ENCODE assay signal across 12 cellular contexts in genomic region chr3:152278674-152279427, GRCh38. TPM values are rescaled to one million over a fixed set of nuclear protein-coding genes. Genes with fewer than 3 reads are reported as not detected.
DNase-seq lines count a peak whose midpoint lies in the region; ATAC-seq and TF ChIP-seq lines count a peak whose summit lies in the region.
"Had no signal": no experiment of that assay in that cellular context is flagged by ENCODE, and none has a peak within 500 bp of the region (broad histone marks: within the 10 kb centered on the region; RNA-seq: fewer than 3 reads in every experiment).

No MANE protein-coding gene starts in this region.

- H3K27me3 Mint-ChIP-seq in CD4-positive, alpha-beta T cell: no peaks in the 10 kb centered on the region
- H3K27me3 Mint-ChIP-seq in osteocyte (ENCODE audit: unreplicated experiment): no peaks in the 10 kb centered on the region

- POLR2A ChIA-PET in CD4-positive, alpha-beta T cell (lab: Charles Lee): interaction anchor here (0.7 to 7.0 kb wide), 14 partner anchors 8 to 164 kb away, joined by 3 to 116 read pairs (median 4); partner anchors contain the start of gene MBNL1

- H3K9me3 Mint-ChIP-seq in CD4-positive, alpha-beta T cell: no peaks in the 10 kb centered on the region
- no peaks in the 10 kb centered on the region for H3K9me3 Mint-ChIP-seq in osteocyte (ENCODE audit: unreplicated experiment)
- H3K9me3 Mint-ChIP-seq: nephron progenitor cell had no signal

- H3K4me3 ChIP-seq in coronary artery: peak overlapping the region; percentile 51

- peak; percentile 24 for ATAC-seq in CD4-positive, alpha-beta T cell (ENCODE audit: poor library complexity)
- ATAC-seq in GM19463 (IDR thresholded peaks at IDR 0.05; ENCODE audit: unreplicated experiment): no peak
- ATAC-seq in GM18519 (IDR thresholded peaks at IDR 0.05; ENCODE audit: low FRiP score, unreplicated experiment): no peak
- ATAC-seq: PC-3 had no signal

- intact Hi-C loops in CD4-positive, alpha-beta T cell (cut with DNase I, micrococcal nuclease): loop anchor here (2.0 to 10.0 kb wide), 3 partner anchors 16 to 106 kb away; no protein-coding TSS in a partner anchor

- H3K27ac Mint-ChIP-seq in CD4-positive, alpha-beta T cell: peak overlapping the region; percentile 82
- H3K27ac Mint-ChIP-seq in osteocyte (ENCODE audit: unreplicated experiment): peak overlapping the region; percentile 6
- H3K27ac Mint-ChIP-seq: nephron progenitor cell had no signal

- no peak for DNase-seq in CD4-positive, alpha-beta T cell
- peak; percentile 33 for DNase-seq in NAMALWA (ENCODE audit: low spot score)
- no peak for DNase-seq in coronary artery (ENCODE audit: low spot score)
- DNase-seq in osteocyte (ENCODE audit: extremely low spot score, unreplicated experiment): no peak
- DNase-seq in HuH-7 (ENCODE audit: low spot score): no peak
- no peak for DNase-seq in activated effector memory CD4-positive, alpha-beta T cell treated with anti-CD3 and anti-CD28 coated beads, Interleukin-2, amount 50 U/mL, for 16 hours
- DNase-seq: NCI-H1092; nephron progenitor cell; PC-3; stimulated activated CD4-positive, alpha-beta T cell treated with anti-CD3 and anti-CD28 coated beads, Interleukin-4, amount 100 ng/mL, for 4 hours had no signal

- H3K27me3 ChIP-seq in CD4-positive, alpha-beta T cell (ENCODE audit: control insufficient read depth, insufficient read depth, low read length): no peaks in the 10 kb centered on the region

- H3K36me3 Mint-ChIP-seq in CD4-positive, alpha-beta T cell (ENCODE audit: low read depth): peaks cover 10% of the 10 kb centered on the region
- peaks cover 2% of the 10 kb centered on the region for H3K36me3 Mint-ChIP-seq in osteocyte (ENCODE audit: unreplicated experiment)

- no peaks in the 10 kb centered on the region for H3K9me3 ChIP-seq in CD4-positive, alpha-beta T cell (ENCODE audit: control insufficient read depth, low read length)

- no peak for TF ChIP-seq CTCF in CD4-positive, alpha-beta T cell (IDR thresholded peaks at IDR 0.05)
- TF ChIP-seq CTCF in coronary artery (IDR thresholded peaks at IDR 0.05) (no peak), osteocyte (IDR thresholded peaks at IDR 0.05) (no peak)

- CTCF ChIA-PET in CD4-positive, alpha-beta T cell (lab: Charles Lee): interaction anchor here (1.0 to 1.5 kb wide), 3 partner anchors 13 to 95 kb away, joined by 3 to 5 read pairs (median 4); no protein-coding TSS in a partner anchor

- H3K4me3 Mint-ChIP-seq in CD4-positive, alpha-beta T cell: peak overlapping the region; percentile 80
- H3K4me3 Mint-ChIP-seq in osteocyte (ENCODE audit: unreplicated experiment): no peak overlapping the region
- H3K4me3 Mint-ChIP-seq: nephron progenitor cell had no signal

- peak overlapping the region; percentile 37 for H3K27ac ChIP-seq in CD4-positive, alpha-beta T cell (ENCODE audit: low read depth, low read length)
- H3K27ac ChIP-seq in coronary artery: peak overlapping the region; percentile 66 to 100

- H3K4me1 Mint-ChIP-seq in CD4-positive, alpha-beta T cell (ENCODE audit: low read depth): peaks cover 87% of the 10 kb centered on the region
- H3K4me1 Mint-ChIP-seq in osteocyte (ENCODE audit: unreplicated experiment): peaks cover 67% of the 10 kb centered on the region
- H3K4me1 Mint-ChIP-seq: nephron progenitor cell had no signal

RNA-seq across cellular contexts. Expression of gene MBNL1, which starts 10.1 kb away (rescaled TPM):
- 100 to 1,000 TPM; 551 to 561 TPM for total RNA-seq in CD4-positive, alpha-beta T cell
- 159 and 166 TPM in 2 replicates for total RNA-seq in osteocyte
